In genomic region chr2:1633092-1633721, GRCh38 we compare ENCODE assay signal across 23 cellular contexts.
DNase-seq lines count a peak whose midpoint lies in the region; ATAC-seq and TF ChIP-seq lines count a peak whose summit lies in the region.
"Had no signal": no experiment of that assay in that cellular context is flagged by ENCODE, and none has a peak within 500 bp of the region (broad histone marks: within the 10 kb centered on the region; RNA-seq: fewer than 3 reads in every experiment).

No MANE protein-coding gene starts in this region.

- 0 out of 2 replicates have a peak overlapping the region, but pooled peaks have one; percentile 5 for H2BK120ac ChIP-seq in IMR-90 (ENCODE audit: low read depth, low read length)

- peaks cover 24% of the 10 kb centered on the region for H4K20me1 ChIP-seq in IMR-90 (ENCODE audit: insufficient read depth, low read length)

- dilution Hi-C loops in IMR-90 (cut with HindIII; ENCODE audit: low sequenced_read_pairs, unreplicated experiment): no loop called here

- CTCF ChIA-PET in IMR-90 (lab: Yijun Ruan, JAX) (interaction anchor here (0.6 kb wide), 1 partner anchor 19 kb away, joined by 3 read pairs; no protein-coding TSS in a partner anchor), RWPE1 (lab: Yijun Ruan, JAX) (no interaction called here)
- CTCF ChIA-PET in activated CD8-positive, alpha-beta T cell treated with anti-CD3 and anti-CD28 coated beads, Interleukin-2, amount 10 ng/mL, durations not matched to agents 7 days and 5 days (lab: Charles Lee): no interaction called here

- BruUV-seq in IMR-90 (replicated peaks; lab: Mats Ljungman, UMichigan): no TSS peak

- 0 out of 2 replicates have a peak overlapping the region, but pooled peaks have one; percentile 14 for H2BK20ac ChIP-seq in IMR-90 (ENCODE audit: low read depth, low read length)

- no peak for TF ChIP-seq CTCF in IMR-90 (conservative IDR thresholded peaks at IDR 0.05; ENCODE audit: low read depth, low read length)
- TF ChIP-seq CTCF in RWPE1 (conservative IDR thresholded peaks at IDR 0.05; ENCODE audit: low read depth): no peak
- TF ChIP-seq CTCF in epithelial cell of esophagus (IDR thresholded peaks at IDR 0.05; ENCODE audit: insufficient read depth, low read depth, low read length, missing control alignments): no peak
- no peak for TF ChIP-seq CTCF in nephron progenitor cell (IDR thresholded peaks at IDR 0.05)

- peak overlapping the region; percentile 70; the same call in 1 of the 2 replicates for H4K91ac ChIP-seq in IMR-90 (ENCODE audit: insufficient read depth, low read depth, low read length)

- H3K27ac ChIP-seq in IMR-90 (ENCODE audit: insufficient read depth, low read length): no peak overlapping the region; the same call in 1 of the 2 replicates
- peak overlapping the region; percentile 25; the same call in 1 of the 2 replicates for H3K27ac ChIP-seq in RWPE1
- H3K27ac ChIP-seq: SK-N-MC, vagina had no signal

- H3K23ac ChIP-seq in IMR-90 (ENCODE audit: low read depth, low read length): no peak overlapping the region

- H3K56ac ChIP-seq in IMR-90 (ENCODE audit: extremely low read depth, insufficient read depth, low read length): no peak overlapping the region

- peaks cover 76% of the 10 kb centered on the region for H3K36me3 Mint-ChIP-seq in nephron progenitor cell (ENCODE audit: low read depth)
- no peaks in the 10 kb centered on the region for H3K36me3 Mint-ChIP-seq in activated CD8-positive, alpha-beta T cell treated with anti-CD3 and anti-CD28 coated beads, Interleukin-2, amount 10 ng/mL, durations not matched to agents 7 days and 5 days (ENCODE audit: low read depth)
- H3K36me3 Mint-ChIP-seq: activated naive CD4-positive, alpha-beta T cell treated with anti-CD3 and anti-CD28 coated beads, Interleukin-2, amount 50 U/mL, for 72 hours had no signal

- WGBS in IMR-90 (ENCODE audit: extremely low coverage in 2 of 2, insufficient read length in 1 of 2), 2 experiments: 88% methylated on average over 4 of the region's 18 CpGs; no CpG with 5 or more reads in 1 of the 2 experiments

- H2BK5ac ChIP-seq in IMR-90 (ENCODE audit: low read depth, low read length, poor library complexity, severe bottlenecking): peak overlapping the region; percentile 68

- intact Hi-C loops in IMR-90 (cut with micrococcal nuclease): no loop called here

- H2BK15ac ChIP-seq in IMR-90 (ENCODE audit: low read depth, low read length): peak overlapping the region; percentile 65; the same call in 2 of the 3 replicates

- in situ Hi-C loops in IMR-90 (cut with MboI; ENCODE audit: low sequenced_read_pairs): no loop called here

- H3K27ac Mint-ChIP-seq in nephron progenitor cell: peak overlapping the region; percentile 87
- no peak overlapping the region for H3K27ac Mint-ChIP-seq in activated CD8-positive, alpha-beta T cell treated with anti-CD3 and anti-CD28 coated beads, Interleukin-2, amount 10 ng/mL, durations not matched to agents 7 days and 5 days
- H3K27ac Mint-ChIP-seq: activated CD4-positive, alpha-beta memory T cell treated with anti-CD3 and anti-CD28 coated beads, Interleukin-2, amount 10 ng/mL, durations not matched to agents 7 days and 5 days; activated naive CD4-positive, alpha-beta T cell treated with anti-CD3 and anti-CD28 coated beads, Interleukin-2, amount 50 U/mL, for 72 hours; progenitor cell of endocrine pancreas had no signal

- no peaks in the 10 kb centered on the region for H3K27me3 Mint-ChIP-seq in nephron progenitor cell (ENCODE audit: low read depth, poor library complexity)
- H3K27me3 Mint-ChIP-seq in activated CD8-positive, alpha-beta T cell treated with anti-CD3 and anti-CD28 coated beads, Interleukin-2, amount 10 ng/mL, durations not matched to agents 7 days and 5 days (ENCODE audit: low read depth): peaks cover 3% of the 10 kb centered on the region
- H3K27me3 Mint-ChIP-seq: activated CD4-positive, alpha-beta memory T cell treated with anti-CD3 and anti-CD28 coated beads, Interleukin-2, amount 10 ng/mL, durations not matched to agents 7 days and 5 days had no signal

- no peak overlapping the region for H4K5ac ChIP-seq in IMR-90 (ENCODE audit: low read depth, low read length)

- peaks cover 7% of the 10 kb centered on the region for H3K4me1 Mint-ChIP-seq in nephron progenitor cell
- H3K4me1 Mint-ChIP-seq in activated CD8-positive, alpha-beta T cell treated with anti-CD3 and anti-CD28 coated beads, Interleukin-2, amount 10 ng/mL, durations not matched to agents 7 days and 5 days (ENCODE audit: low read depth): no peaks in the 10 kb centered on the region
- H3K4me1 Mint-ChIP-seq: activated CD4-positive, alpha-beta memory T cell treated with anti-CD3 and anti-CD28 coated beads, Interleukin-2, amount 10 ng/mL, durations not matched to agents 7 days and 5 days had no signal

- no peak overlapping the region; a peak in 2 of 4 replicates for H4K8ac ChIP-seq in IMR-90 (ENCODE audit: low read depth in 2 of 2, low read length in 2 of 2)

- ATAC-seq in IMR-90 (ENCODE audit: low read depth) (no peak), GM18861 (IDR thresholded peaks at IDR 0.05; ENCODE audit: unreplicated experiment) (no peak)
- no peak for ATAC-seq in activated CD8-positive, alpha-beta T cell treated with anti-CD3 and anti-CD28 coated beads, Interleukin-2, amount 10 ng/mL, durations not matched to agents 7 days and 5 days
- ATAC-seq: activated naive CD4-positive, alpha-beta T cell treated with anti-CD3 and anti-CD28 coated beads, Interleukin-2, amount 50 U/mL, for 72 hours; stimulated activated naive CD8-positive, alpha-beta T cell treated with anti-CD3 and anti-CD28 coated beads, Interleukin-15, Interleukin-2, amounts not matched to agents 100 U/mL and 50 U/mL, for 24 hours had no signal

- no peak overlapping the region for H3K4me2 ChIP-seq in IMR-90 (ENCODE audit: low read depth, low read length)

- H3K4me3 Mint-ChIP-seq in nephron progenitor cell: no peak overlapping the region
- H3K4me3 Mint-ChIP-seq in activated CD8-positive, alpha-beta T cell treated with anti-CD3 and anti-CD28 coated beads, Interleukin-2, amount 10 ng/mL, durations not matched to agents 7 days and 5 days: no peak overlapping the region
- H3K4me3 Mint-ChIP-seq: activated CD4-positive, alpha-beta memory T cell treated with anti-CD3 and anti-CD28 coated beads, Interleukin-2, amount 10 ng/mL, durations not matched to agents 7 days and 5 days had no signal

- H3K4me1 ChIP-seq in IMR-90 (ENCODE audit: control insufficient read depth, insufficient read depth, low read length): peaks cover 16% of the 10 kb centered on the region

- no peak for TF ChIP-seq RAD21 in IMR-90 (IDR thresholded peaks at IDR 0.05; ENCODE audit: low read length)

- peaks cover 5% of the 10 kb centered on the region for H3K9me3 ChIP-seq in IMR-90 (ENCODE audit: control insufficient read depth, insufficient read depth, low read length)
- H3K9me3 ChIP-seq: vagina had no signal

- no peak overlapping the region for H3K14ac ChIP-seq in IMR-90 (replicated peaks; ENCODE audit: low read depth, low read length)

- H3K9ac ChIP-seq in IMR-90 (ENCODE audit: low read depth, low read length): no peak overlapping the region

- TF ChIP-seq POLR2A in IMR-90 (IDR thresholded peaks at IDR 0.05; ENCODE audit: low read depth, low read length): no peak

- POLR2A ChIA-PET in IMR-90 (lab: Charles Lee; ENCODE audit: unreplicated experiment) (no interaction called here), RWPE1 (lab: Yijun Ruan, JAX; ENCODE audit: low non-redundant PET) (no interaction called here)
- POLR2A ChIA-PET in activated CD8-positive, alpha-beta T cell treated with anti-CD3 and anti-CD28 coated beads, Interleukin-2, amount 10 ng/mL, durations not matched to agents 7 days and 5 days (lab: Charles Lee): no interaction called here

- H3K18ac ChIP-seq in IMR-90 (ENCODE audit: low read depth, low read length): no peak overlapping the region

- peaks cover 18% of the 10 kb centered on the region for H3K9me1 ChIP-seq in IMR-90 (ENCODE audit: insufficient read depth, low read length)

- H3K79me1 ChIP-seq in IMR-90 (ENCODE audit: low read depth in 1 of 2, low read length in 2 of 2): peaks cover 0 to 74% of the 10 kb centered on the region in 2 experiments; a peak in 3 of 4 replicates

- no peak overlapping the region for H3K4me3 ChIP-seq in IMR-90 (ENCODE audit: insufficient read depth, low read depth, low read length)
- H3K4me3 ChIP-seq in epithelial cell of esophagus (ENCODE audit: low read length): no peak overlapping the region
- H3K4me3 ChIP-seq: lung, SK-N-MC, vagina had no signal

- H2AK9ac ChIP-seq in IMR-90 (replicated peaks; ENCODE audit: low read depth, low read length, poor library complexity): peak overlapping the region; percentile 23

- peak overlapping the region; percentile 40 for H3K4ac ChIP-seq in IMR-90 (ENCODE audit: low read depth, low read length)

- DNase-seq in IMR-90 (peak; percentile 48), RWPE1 (ENCODE audit: low spot score) (no peak), epithelial cell of esophagus (ENCODE audit: low read depth) (peak; percentile 51), nephron progenitor cell (no peak), dedifferentiated amniotic fluid mesenchymal stem cell (ENCODE audit: extremely low spot score) (no peak), anterior cingulate cortex (lab: John Stamatoyannopoulos, UW) (no peak)
- DNase-seq in activated CD8-positive, alpha-beta T cell treated with anti-CD3 and anti-CD28 coated beads, Interleukin-2, amount 10 ng/mL, durations not matched to agents 7 days and 5 days: no peak
- DNase-seq: activated CD4-positive, alpha-beta memory T cell treated with anti-CD3 and anti-CD28 coated beads, Interleukin-2, amount 10 ng/mL, durations not matched to agents 7 days and 5 days; activated CD4-positive, alpha-beta T cell treated with anti-CD3 and anti-CD28 coated beads for 1 hour; Calu3; central memory CD4-positive, alpha-beta T cell; glutamatergic neuron; NCI-H1105; NCI-H1930; NCI-H69; stimulated activated CD4-positive, alpha-beta T cell treated with anti-CD3 and anti-CD28 coated beads, Interleukin-15, amount 100 ng/mL, for 24 hours; stimulated activated naive CD8-positive, alpha-beta T cell treated with anti-CD3 and anti-CD28 coated beads, Interleukin-15, Interleukin-2, amounts not matched to agents 100 U/mL and 50 U/mL, for 24 hours had no signal

- peak overlapping the region; percentile 54 for H2AK5ac ChIP-seq in IMR-90 (ENCODE audit: low read depth, low read length)

- H2AFZ ChIP-seq in IMR-90 (replicated peaks; ENCODE audit: low read length, poor library complexity): no peak overlapping the region

- H3K9me3 Mint-ChIP-seq in nephron progenitor cell: peaks cover 20% of the 10 kb centered on the region
- H3K9me3 Mint-ChIP-seq in activated CD8-positive, alpha-beta T cell treated with anti-CD3 and anti-CD28 coated beads, Interleukin-2, amount 10 ng/mL, durations not matched to agents 7 days and 5 days (ENCODE audit: insufficient read depth): no peaks in the 10 kb centered on the region
- H3K9me3 Mint-ChIP-seq: activated CD4-positive, alpha-beta memory T cell treated with anti-CD3 and anti-CD28 coated beads, Interleukin-2, amount 10 ng/mL, durations not matched to agents 7 days and 5 days; activated naive CD4-positive, alpha-beta T cell treated with anti-CD3 and anti-CD28 coated beads, Interleukin-2, amount 50 U/mL, for 72 hours had no signal

- H3K27me3 ChIP-seq in IMR-90 (ENCODE audit: control insufficient read depth, insufficient read depth, low read length): no peaks in the 10 kb centered on the region
- H3K27me3 ChIP-seq: vagina had no signal

- H3K36me3 ChIP-seq in IMR-90 (ENCODE audit: control insufficient read depth, insufficient read depth, low read length): peaks cover 60% of the 10 kb centered on the region

Comparison
In these comparisons a context has a peak if more than half of its experiments do, and no peak if none do; other contexts are left out.
1. DNase-seq: peak in IMR-90 (single experiment) and epithelial cell of esophagus (single experiment); none in RWPE1 (single experiment), nephron progenitor cell (single experiment), dedifferentiated amniotic fluid mesenchymal stem cell (single experiment), activated CD8-positive, alpha-beta T cell treated with anti-CD3 and anti-CD28 coated beads, Interleukin-2, amount 10 ng/mL, durations not matched to agents 7 days and 5 days (single experiment) and anterior cingulate cortex (0 of 58).